1 cellular context compared by ENCODE assay signal in the genomic region with DNA sequence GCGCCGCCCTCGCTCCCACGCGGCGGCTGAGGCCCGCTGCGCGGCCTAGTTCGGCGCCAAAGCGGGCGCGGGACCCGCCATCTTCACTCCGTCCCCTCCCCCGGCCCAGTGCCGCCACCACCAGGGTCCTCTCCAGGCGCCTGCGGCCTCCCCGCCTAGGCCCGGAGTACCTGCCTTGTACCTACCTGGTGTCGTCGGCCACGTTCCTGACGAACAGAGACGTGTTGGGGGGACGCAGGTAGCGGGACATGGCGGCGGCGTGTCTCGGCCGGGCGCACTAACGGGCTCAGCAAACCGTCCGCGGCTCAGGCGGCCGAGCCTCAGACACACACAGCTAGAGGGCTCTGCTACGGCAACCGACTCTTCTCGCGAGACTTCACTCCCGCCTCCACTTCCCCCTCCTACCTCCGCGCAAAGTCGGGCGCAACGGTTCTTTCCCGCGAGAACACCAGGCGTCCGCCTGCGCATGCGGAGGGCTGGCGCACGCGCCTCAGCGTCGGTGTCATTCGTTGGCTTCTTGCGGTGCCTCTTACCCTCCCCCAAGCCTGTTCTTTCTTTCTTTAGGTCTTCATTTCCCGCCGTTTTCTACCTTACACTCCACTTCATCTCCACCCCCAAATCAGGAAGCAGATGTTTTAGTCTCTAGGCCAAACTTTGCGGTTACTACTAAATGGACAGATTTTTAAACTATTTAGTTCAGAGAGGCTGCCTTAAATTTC.
TF ChIP-seq lines count a peak whose summit lies in the region.

A gene (minus strand): TSS at position 322 of the 719 bp plus-strand sequence. CDS start 72 bp downstream, at position 250.

TF ChIP-seq in HEK293, 187 proteins besides CTCF, POLR2A, EP300 and RAD21 (continued from another document and continues in another):
- TF ChIP-seq ZSCAN30 (tag by site-specific recombination; IDR thresholded peaks at IDR 0.05) = peak; percentile 93
- TF ChIP-seq ZNF585B (tag by site-specific recombination; IDR thresholded peaks at IDR 0.05) = no peak
- TF ChIP-seq ZNF791 (tag by site-specific recombination; IDR thresholded peaks at IDR 0.05) = no peak
- TF ChIP-seq, protein P1, sequence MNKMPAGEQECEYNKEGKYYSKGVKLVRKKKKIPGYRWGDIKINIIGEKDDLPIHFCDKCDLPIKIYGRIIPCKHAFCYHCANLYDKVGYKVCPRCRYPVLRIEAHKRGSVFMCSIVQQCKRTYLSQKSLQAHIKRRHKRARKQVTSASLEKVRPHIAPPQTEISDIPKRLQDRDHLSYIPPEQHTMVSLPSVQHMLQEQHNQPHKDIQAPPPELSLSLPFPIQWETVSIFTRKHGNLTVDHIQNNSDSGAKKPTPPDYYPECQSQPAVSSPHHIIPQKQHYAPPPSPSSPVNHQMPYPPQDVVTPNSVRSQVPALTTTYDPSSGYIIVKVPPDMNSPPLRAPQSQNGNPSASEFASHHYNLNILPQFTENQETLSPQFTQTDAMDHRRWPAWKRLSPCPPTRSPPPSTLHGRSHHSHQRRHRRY (tag by site-specific recombination; IDR thresholded peaks at IDR 0.05) = no peak
- TF ChIP-seq SP7 (tag by site-specific recombination; IDR thresholded peaks at IDR 0.05) = peak; percentile 87
- TF ChIP-seq, protein P2, sequence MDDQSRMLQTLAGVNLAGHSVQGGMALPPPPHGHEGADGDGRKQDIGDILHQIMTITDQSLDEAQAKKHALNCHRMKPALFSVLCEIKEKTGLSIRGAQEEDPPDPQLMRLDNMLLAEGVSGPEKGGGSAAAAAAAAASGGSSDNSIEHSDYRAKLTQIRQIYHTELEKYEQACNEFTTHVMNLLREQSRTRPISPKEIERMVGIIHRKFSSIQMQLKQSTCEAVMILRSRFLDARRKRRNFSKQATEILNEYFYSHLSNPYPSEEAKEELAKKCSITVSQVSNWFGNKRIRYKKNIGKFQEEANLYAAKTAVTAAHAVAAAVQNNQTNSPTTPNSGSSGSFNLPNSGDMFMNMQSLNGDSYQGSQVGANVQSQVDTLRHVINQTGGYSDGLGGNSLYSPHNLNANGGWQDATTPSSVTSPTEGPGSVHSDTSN (CRISPR knock-in tag; IDR thresholded peaks at IDR 0.05) = peak; percentile 71; the same call in 1 of the 2 replicates
- TF ChIP-seq, protein P3, sequence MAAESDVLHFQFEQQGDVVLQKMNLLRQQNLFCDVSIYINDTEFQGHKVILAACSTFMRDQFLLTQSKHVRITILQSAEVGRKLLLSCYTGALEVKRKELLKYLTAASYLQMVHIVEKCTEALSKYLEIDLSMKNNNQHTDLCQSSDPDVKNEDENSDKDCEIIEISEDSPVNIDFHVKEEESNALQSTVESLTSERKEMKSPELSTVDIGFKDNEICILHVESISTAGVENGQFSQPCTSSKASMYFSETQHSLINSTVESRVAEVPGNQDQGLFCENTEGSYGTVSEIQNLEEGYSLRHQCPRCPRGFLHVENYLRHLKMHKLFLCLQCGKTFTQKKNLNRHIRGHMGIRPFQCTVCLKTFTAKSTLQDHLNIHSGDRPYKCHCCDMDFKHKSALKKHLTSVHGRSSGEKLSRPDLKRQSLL (tag by site-specific recombination; IDR thresholded peaks at IDR 0.05) = no peak; the same call in 1 of the 2 replicates
- TF ChIP-seq ZNF221 (tag by site-specific recombination; IDR thresholded peaks at IDR 0.05; ENCODE audit: borderline replicate concordance) = no peak
- TF ChIP-seq ZNF140 (tag by site-specific recombination; IDR thresholded peaks at IDR 0.05) = no peak
- TF ChIP-seq ZNF555 (tag by site-specific recombination; conservative IDR thresholded peaks at IDR 0.05) = no peak
- TF ChIP-seq ZNF184 (tag by site-specific recombination; IDR thresholded peaks at IDR 0.05) = 0 out of 2 replicates have a peak, but pooled peaks have one; percentile 25
- TF ChIP-seq ZNF302 (tag by site-specific recombination; IDR thresholded peaks at IDR 0.05; ENCODE audit: low read depth) = no peak
- peak; percentile 6; the same call in 1 of the 2 replicates for TF ChIP-seq ZNF626 (tag by site-specific recombination; IDR thresholded peaks at IDR 0.05)
- TF ChIP-seq KLF16 (tag by site-specific recombination; IDR thresholded peaks at IDR 0.05) = peak; percentile 98
- peak; percentile 99 for TF ChIP-seq ZNF335 (tag by site-specific recombination; conservative IDR thresholded peaks at IDR 0.05)
- TF ChIP-seq ZNF837 (tag by site-specific recombination; IDR thresholded peaks at IDR 0.05) = no peak
- TF ChIP-seq ZNF138 (tag by site-specific recombination; IDR thresholded peaks at IDR 0.05; ENCODE audit: borderline replicate concordance) = no peak
- TF ChIP-seq ZSCAN23 (tag by site-specific recombination; IDR thresholded peaks at IDR 0.05) = no peak; the same call in 1 of the 2 replicates
- no peak for TF ChIP-seq ZNF621 (tag by site-specific recombination; IDR thresholded peaks at IDR 0.05)
- peak; percentile 42; the same call in 1 of the 2 replicates for TF ChIP-seq KLF9 (tag by site-specific recombination; IDR thresholded peaks at IDR 0.05; ENCODE audit: low read depth)
- TF ChIP-seq, protein P4, sequence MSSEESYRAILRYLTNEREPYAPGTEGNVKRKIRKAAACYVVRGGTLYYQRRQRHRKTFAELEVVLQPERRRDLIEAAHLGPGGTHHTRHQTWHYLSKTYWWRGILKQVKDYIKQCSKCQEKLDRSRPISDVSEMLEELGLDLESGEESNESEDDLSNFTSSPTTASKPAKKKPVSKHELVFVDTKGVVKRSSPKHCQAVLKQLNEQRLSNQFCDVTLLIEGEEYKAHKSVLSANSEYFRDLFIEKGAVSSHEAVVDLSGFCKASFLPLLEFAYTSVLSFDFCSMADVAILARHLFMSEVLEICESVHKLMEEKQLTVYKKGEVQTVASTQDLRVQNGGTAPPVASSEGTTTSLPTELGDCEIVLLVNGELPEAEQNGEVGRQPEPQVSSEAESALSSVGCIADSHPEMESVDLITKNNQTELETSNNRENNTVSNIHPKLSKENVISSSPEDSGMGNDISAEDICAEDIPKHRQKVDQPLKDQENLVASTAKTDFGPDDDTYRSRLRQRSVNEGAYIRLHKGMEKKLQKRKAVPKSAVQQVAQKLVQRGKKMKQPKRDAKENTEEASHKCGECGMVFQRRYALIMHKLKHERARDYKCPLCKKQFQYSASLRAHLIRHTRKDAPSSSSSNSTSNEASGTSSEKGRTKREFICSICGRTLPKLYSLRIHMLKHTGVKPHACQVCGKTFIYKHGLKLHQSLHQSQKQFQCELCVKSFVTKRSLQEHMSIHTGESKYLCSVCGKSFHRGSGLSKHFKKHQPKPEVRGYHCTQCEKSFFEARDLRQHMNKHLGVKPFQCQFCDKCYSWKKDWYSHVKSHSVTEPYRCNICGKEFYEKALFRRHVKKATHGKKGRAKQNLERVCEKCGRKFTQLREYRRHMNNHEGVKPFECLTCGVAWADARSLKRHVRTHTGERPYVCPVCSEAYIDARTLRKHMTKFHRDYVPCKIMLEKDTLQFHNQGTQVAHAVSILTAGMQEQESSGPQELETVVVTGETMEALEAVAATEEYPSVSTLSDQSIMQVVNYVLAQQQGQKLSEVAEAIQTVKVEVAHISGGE (tag by site-specific recombination; conservative IDR thresholded peaks at IDR 0.05; ENCODE audit: low read depth) = peak; percentile 41; the same call in 1 of the 2 replicates
- peak; percentile 60; the same call in 1 of the 2 replicates for TF ChIP-seq ZNF768 (tag by site-specific recombination; IDR thresholded peaks at IDR 0.05)
- TF ChIP-seq, protein P5, sequence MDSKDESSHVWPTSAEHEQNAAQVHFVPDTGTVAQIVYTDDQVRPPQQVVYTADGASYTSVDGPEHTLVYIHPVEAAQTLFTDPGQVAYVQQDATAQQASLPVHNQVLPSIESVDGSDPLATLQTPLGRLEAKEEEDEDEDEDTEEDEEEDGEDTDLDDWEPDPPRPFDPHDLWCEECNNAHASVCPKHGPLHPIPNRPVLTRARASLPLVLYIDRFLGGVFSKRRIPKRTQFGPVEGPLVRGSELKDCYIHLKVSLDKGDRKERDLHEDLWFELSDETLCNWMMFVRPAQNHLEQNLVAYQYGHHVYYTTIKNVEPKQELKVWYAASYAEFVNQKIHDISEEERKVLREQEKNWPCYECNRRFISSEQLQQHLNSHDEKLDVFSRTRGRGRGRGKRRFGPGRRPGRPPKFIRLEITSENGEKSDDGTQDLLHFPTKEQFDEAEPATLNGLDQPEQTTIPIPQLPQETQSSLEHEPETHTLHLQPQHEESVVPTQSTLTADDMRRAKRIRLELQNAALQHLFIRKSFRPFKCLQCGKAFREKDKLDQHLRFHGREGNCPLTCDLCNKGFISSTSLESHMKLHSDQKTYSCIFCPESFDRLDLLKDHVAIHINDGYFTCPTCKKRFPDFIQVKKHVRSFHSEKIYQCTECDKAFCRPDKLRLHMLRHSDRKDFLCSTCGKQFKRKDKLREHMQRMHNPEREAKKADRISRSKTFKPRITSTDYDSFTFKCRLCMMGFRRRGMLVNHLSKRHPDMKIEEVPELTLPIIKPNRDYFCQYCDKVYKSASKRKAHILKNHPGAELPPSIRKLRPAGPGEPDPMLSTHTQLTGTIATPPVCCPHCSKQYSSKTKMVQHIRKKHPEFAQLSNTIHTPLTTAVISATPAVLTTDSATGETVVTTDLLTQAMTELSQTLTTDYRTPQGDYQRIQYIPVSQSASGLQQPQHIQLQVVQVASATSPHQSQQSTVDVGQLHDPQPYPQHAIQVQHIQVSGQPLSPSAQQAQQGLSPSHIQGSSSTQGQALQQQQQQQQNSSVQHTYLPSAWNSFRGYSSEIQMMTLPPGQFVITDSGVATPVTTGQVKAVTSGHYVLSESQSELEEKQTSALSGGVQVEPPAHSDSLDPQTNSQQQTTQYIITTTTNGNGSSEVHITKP (tag by site-specific recombination; IDR thresholded peaks at IDR 0.05) = peak; percentile 87
- peak; percentile 46 for TF ChIP-seq ZNF629 (tag by site-specific recombination; IDR thresholded peaks at IDR 0.05)
- no peak for TF ChIP-seq ZNF112 (tag by site-specific recombination; IDR thresholded peaks at IDR 0.05)
- TF ChIP-seq ZNF561 (tag by site-specific recombination; IDR thresholded peaks at IDR 0.05; ENCODE audit: borderline replicate concordance) = peak; percentile 88
- peak; percentile 73; the same call in 1 of the 2 replicates for TF ChIP-seq KLF10 (tag by site-specific recombination; IDR thresholded peaks at IDR 0.05)
- TF ChIP-seq GFI1B (tag by site-specific recombination; IDR thresholded peaks at IDR 0.05) = no peak
- TF ChIP-seq, protein P6, sequence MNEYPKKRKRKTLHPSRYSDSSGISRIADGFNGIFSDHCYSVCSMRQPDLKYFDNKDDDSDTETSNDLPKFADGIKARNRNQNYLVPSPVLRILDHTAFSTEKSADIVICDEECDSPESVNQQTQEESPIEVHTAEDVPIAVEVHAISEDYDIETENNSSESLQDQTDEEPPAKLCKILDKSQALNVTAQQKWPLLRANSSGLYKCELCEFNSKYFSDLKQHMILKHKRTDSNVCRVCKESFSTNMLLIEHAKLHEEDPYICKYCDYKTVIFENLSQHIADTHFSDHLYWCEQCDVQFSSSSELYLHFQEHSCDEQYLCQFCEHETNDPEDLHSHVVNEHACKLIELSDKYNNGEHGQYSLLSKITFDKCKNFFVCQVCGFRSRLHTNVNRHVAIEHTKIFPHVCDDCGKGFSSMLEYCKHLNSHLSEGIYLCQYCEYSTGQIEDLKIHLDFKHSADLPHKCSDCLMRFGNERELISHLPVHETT (tag by site-specific recombination; IDR thresholded peaks at IDR 0.05) = peak; percentile 56; the same call in 1 of the 2 replicates
- TF ChIP-seq ZNF571 (tag by site-specific recombination; IDR thresholded peaks at IDR 0.05) = no peak
- TF ChIP-seq, protein P7, sequence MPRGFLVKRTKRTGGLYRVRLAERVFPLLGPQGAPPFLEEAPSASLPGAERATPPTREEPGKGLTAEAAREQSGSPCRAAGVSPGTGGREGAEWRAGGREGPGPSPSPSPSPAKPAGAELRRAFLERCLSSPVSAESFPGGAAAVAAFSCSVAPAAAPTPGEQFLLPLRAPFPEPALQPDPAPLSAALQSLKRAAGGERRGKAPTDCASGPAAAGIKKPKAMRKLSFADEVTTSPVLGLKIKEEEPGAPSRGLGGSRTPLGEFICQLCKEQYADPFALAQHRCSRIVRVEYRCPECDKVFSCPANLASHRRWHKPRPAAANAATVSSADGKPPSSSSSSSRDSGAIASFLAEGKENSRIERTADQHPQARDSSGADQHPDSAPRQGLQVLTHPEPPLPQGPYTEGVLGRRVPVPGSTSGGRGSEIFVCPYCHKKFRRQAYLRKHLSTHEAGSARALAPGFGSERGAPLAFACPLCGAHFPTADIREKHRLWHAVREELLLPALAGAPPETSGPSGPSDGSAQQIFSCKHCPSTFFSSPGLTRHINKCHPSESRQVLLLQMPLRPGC (tag by site-specific recombination; IDR thresholded peaks at IDR 0.05) = peak; percentile 64
- TF ChIP-seq ZNF292 (tag by site-specific recombination; IDR thresholded peaks at IDR 0.05; ENCODE audit: borderline replicate concordance, low read depth) = 0 out of 2 replicates have a peak, but pooled peaks have one; percentile 4
- TF ChIP-seq ZBTB17 (tag by site-specific recombination; IDR thresholded peaks at IDR 0.05) = peak; percentile 56
- TF ChIP-seq WT1 (tag by site-specific recombination; IDR thresholded peaks at IDR 0.05) = no peak
- peak; percentile 78 for TF ChIP-seq ZNF600 (tag by site-specific recombination; IDR thresholded peaks at IDR 0.05)
- no peak for TF ChIP-seq ZNF624 (tag by site-specific recombination; IDR thresholded peaks at IDR 0.05)
- no peak for TF ChIP-seq ZNF214 (tag by site-specific recombination; IDR thresholded peaks at IDR 0.05; ENCODE audit: borderline replicate concordance)
- TF ChIP-seq ZNF10 (tag by site-specific recombination; IDR thresholded peaks at IDR 0.05) = 0 out of 2 replicates have a peak, but pooled peaks have one; percentile 40
- TF ChIP-seq ZFP37 (tag by site-specific recombination; IDR thresholded peaks at IDR 0.05) = peak; percentile 89; the same call in 1 of the 2 replicates
- TF ChIP-seq, protein P8, sequence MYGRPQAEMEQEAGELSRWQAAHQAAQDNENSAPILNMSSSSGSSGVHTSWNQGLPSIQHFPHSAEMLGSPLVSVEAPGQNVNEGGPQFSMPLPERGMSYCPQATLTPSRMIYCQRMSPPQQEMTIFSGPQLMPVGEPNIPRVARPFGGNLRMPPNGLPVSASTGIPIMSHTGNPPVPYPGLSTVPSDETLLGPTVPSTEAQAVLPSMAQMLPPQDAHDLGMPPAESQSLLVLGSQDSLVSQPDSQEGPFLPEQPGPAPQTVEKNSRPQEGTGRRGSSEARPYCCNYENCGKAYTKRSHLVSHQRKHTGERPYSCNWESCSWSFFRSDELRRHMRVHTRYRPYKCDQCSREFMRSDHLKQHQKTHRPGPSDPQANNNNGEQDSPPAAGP (tag by site-specific recombination; IDR thresholded peaks at IDR 0.05) = peak; percentile 55; the same call in 1 of the 2 replicates
- peak; percentile 89 for TF ChIP-seq ZNF24 (tag by site-specific recombination; IDR thresholded peaks at IDR 0.05)
- no peak for TF ChIP-seq ZNF311 (tag by site-specific recombination; IDR thresholded peaks at IDR 0.05; ENCODE audit: borderline replicate concordance)
- peak; percentile 85 for TF ChIP-seq EGR2 (tag by site-specific recombination; IDR thresholded peaks at IDR 0.05; ENCODE audit: low read depth)
- TF ChIP-seq ZNF146 (tag by site-specific recombination; IDR thresholded peaks at IDR 0.05) = peak; percentile 44
